8 cellular contexts compared by ENCODE assay signal in the genomic region with DNA sequence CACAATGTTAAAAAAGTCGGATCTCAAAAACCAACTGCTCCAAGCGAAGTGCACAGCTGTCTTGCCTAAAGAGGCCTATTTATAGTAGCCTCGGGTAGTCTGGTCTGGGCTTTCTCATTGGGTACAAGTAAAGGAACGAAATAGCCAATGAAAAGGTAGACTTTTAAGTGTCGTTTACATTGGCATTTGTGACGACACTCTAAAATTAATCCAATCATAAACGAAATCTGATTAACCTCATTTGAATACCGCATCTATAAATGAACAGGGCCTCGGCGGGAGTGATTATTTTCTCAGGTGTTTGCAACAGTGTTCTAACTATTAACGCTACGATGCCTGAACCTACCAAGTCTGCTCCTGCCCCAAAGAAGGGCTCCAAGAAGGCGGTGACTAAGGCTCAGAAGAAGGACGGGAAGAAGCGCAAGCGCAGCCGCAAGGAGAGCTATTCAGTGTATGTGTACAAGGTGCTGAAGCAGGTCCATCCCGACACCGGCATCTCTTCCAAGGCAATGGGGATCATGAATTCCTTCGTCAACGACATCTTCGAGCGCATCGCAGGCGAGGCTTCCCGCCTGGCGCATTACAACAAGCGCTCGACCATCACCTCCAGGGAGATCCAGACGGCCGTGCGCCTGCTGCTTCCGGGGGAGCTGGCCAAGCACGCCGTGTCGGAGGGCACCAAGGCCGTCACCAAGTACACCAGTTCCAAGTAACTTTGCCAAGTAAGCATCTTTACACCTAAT.
DNase-seq lines count a peak whose midpoint lies in the region; ATAC-seq, FAIRE-seq and TF ChIP-seq lines count a peak whose summit lies in the region.

No MANE protein-coding gene starts in this region.

- ATAC-seq in HG02852 (IDR thresholded peaks at IDR 0.05; ENCODE audit: unreplicated experiment) (peak; percentile 54), left ventricle myocardium superior (peak; percentile 88)

- H3K36me3 ChIP-seq in urinary bladder (ENCODE audit: insufficient read depth) = no peaks in the 10 kb centered on the region

- H3K27me3 Mint-ChIP-seq in progenitor cell of endocrine pancreas = no peaks in the 10 kb centered on the region

- no peak for TF ChIP-seq CTCF in progenitor cell of endocrine pancreas (IDR thresholded peaks at IDR 0.05; ENCODE audit: unreplicated experiment)

- H3K27ac Mint-ChIP-seq in progenitor cell of endocrine pancreas = peak overlapping the region; percentile 99

- peak overlapping the region; percentile 91 for H3K4me3 Mint-ChIP-seq in progenitor cell of endocrine pancreas (ENCODE audit: low read depth)

- H3K4me1 ChIP-seq in urinary bladder (ENCODE audit: insufficient read depth) = no peaks in the 10 kb centered on the region

- peak; percentile 92 for FAIRE-seq in GM12892 (lab: Jason Lieb, UNC)

- no peaks in the 10 kb centered on the region for H3K9me3 Mint-ChIP-seq in progenitor cell of endocrine pancreas (ENCODE audit: low read depth)

- peaks cover 21% of the 10 kb centered on the region for H3K4me1 Mint-ChIP-seq in progenitor cell of endocrine pancreas (ENCODE audit: low read depth)

- WGBS in urinary bladder = under 1% methylated on average over 37 of the region's 37 CpGs

- H3K4me3 ChIP-seq in urinary bladder (ENCODE audit: low read depth, low read length) = peak overlapping the region; percentile 57

- TF ChIP-seq POLR2A in GM12892 (IDR thresholded peaks at IDR 0.05; ENCODE audit: low read depth, low read length) = peak; percentile 72

- intact Hi-C loops in left ventricle myocardium superior (cut with micrococcal nuclease) = no loop called here

- DNase-seq in GM12892 (ENCODE audit: insufficient read length) = no peak
- DNase-seq in NCI-H146 treated with DMSO at 0.1 percent for 48 hours (lab: John Stamatoyannopoulos, UW; ENCODE audit: unreplicated experiment) = peak; percentile 98
- peak; percentile 53 to 97 (median 73) for DNase-seq in T-helper 1 cell
- peak; percentile 76 for DNase-seq in left ventricle myocardium superior
- DNase-seq in progenitor cell of endocrine pancreas (ENCODE audit: low spot score, unreplicated experiment) = peak; percentile 66

- H3K27ac ChIP-seq in angular gyrus (ENCODE audit: low read depth, low read length) (peak overlapping the region; percentile 76), urinary bladder (ENCODE audit: low read depth) (peak overlapping the region; percentile 68)

- H3K36me3 Mint-ChIP-seq in progenitor cell of endocrine pancreas (ENCODE audit: insufficient read depth) = no peaks in the 10 kb centered on the region
